31 cellular contexts compared by ENCODE assay signal in the genomic region with DNA sequence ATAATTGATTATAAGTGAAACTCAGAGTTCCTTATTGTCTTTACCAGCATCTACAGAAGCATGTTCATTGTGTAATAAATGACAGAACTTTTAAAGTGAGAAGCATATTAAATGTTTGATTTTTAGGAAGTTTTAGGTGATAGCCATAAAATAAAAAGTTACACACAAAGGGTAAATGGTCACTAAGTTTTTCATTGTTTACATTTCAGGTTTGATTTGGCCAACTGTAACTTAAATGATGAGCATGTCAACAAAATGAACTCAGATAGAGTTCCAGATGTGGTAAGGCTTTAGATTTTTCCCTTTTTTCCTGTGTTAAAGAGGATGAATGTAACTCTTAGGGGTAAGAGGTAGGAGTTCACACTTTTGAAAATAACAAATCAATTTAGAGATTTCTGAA.
"Had no signal": no experiment of that assay in that cellular context is flagged by ENCODE, and none has a peak within 500 bp of the region (broad histone marks: within the 10 kb centered on the region; RNA-seq: fewer than 3 reads in every experiment).

No MANE protein-coding gene starts in this region.

- H3K4me2 ChIP-seq: neural progenitor cell, smooth muscle cell had no signal

- H3K79me2 ChIP-seq: parathyroid adenoma had no signal

- H3K27me3 ChIP-seq: neural progenitor cell, ovary, spleen, suprapubic skin, testis, tibial artery, transverse colon, upper lobe of right lung, uterus had no signal

- H3K9me3 ChIP-seq: ovary, psoas muscle, spleen, suprapubic skin, testis, tibial artery, transverse colon, upper lobe of right lung, uterus had no signal

- H2AFZ ChIP-seq: neural progenitor cell, parathyroid adenoma had no signal

- H3K4me1 Mint-ChIP-seq: nephron; neural progenitor cell; stimulated activated naive CD8-positive, alpha-beta T cell treated with anti-CD3 and anti-CD28 coated beads, Interleukin-15, amount 100 ng/mL, for 72 hours had no signal

- H3K4me3 ChIP-seq: neural progenitor cell, ovary, psoas muscle, skin epidermis, smooth muscle cell, spleen, suprapubic skin, testis, tibial artery, transverse colon, upper lobe of right lung, uterus had no signal

- H3K4me3 Mint-ChIP-seq: natural killer cell; nephron; neural progenitor cell; stimulated activated memory B cell treated with anti-CD40 and anti-IgM and Interleukin-4, amounts not matched to agents 10 μg/mL and 1 μg/mL and 100 μg/mL, for 72 hours; stimulated activated naive CD8-positive, alpha-beta T cell treated with anti-CD3 and anti-CD28 coated beads, Interleukin-15, amount 100 ng/mL, for 72 hours; type B pancreatic cell had no signal

- H3K4me1 ChIP-seq: neural progenitor cell, parathyroid adenoma, psoas muscle, spleen, suprapubic skin, testis, tibial artery, transverse colon, upper lobe of right lung, uterus had no signal

- ATAC-seq: natural killer cell; psoas muscle; right cardiac atrium; sciatic nerve; stimulated activated memory B cell treated with anti-CD40 and anti-IgM and Interleukin-4, amounts not matched to agents 10 μg/mL and 1 μg/mL and 100 μg/mL, for 72 hours; stimulated activated naive CD8-positive, alpha-beta T cell treated with anti-CD3 and anti-CD28 coated beads, Interleukin-15, amount 100 ng/mL, for 72 hours; stimulated activated naive CD8-positive, alpha-beta T cell treated with anti-CD3 and anti-CD28 coated beads, Interleukin-15, Interleukin-2, amounts not matched to agents 100 U/mL and 50 U/mL, for 24 hours; upper lobe of right lung had no signal

- DNase-seq: natural killer cell; occipital lobe; ovary; posterior cingulate gyrus; psoas muscle; right cardiac atrium; spleen; stimulated activated CD4-positive, alpha-beta T cell treated with anti-CD3 and anti-CD28 coated beads, Interleukin-12 subunit alpha, Interleukin-12 subunit beta, amount 100 ng/mL, for 4 hours; stimulated activated CD4-positive, alpha-beta T cell treated with anti-CD3 and anti-CD28 coated beads, Interleukin-1b, Interleukin-23, amount 100 ng/mL, for 48 hours; stimulated activated CD4-positive, alpha-beta T cell treated with anti-CD3 and anti-CD28 coated beads, Interleukin-4, amount 100 ng/mL, for 1 hour; stimulated activated CD4-positive, alpha-beta T cell treated with anti-CD3 and anti-CD28 coated beads, Interleukin-4, amount 100 ng/mL, for 4 hours; stimulated activated CD8-positive, alpha-beta memory T cell treated with anti-CD3 and anti-CD28 coated beads, Interleukin-4, amount 100 ng/mL, for 48 hours; stimulated activated naive CD4-positive, alpha-beta T cell; stimulated activated naive CD8-positive, alpha-beta T cell treated with anti-CD3 and anti-CD28 coated beads, Interleukin-15, amount 100 ng/mL, for 72 hours; stimulated activated naive CD8-positive, alpha-beta T cell treated with anti-CD3 and anti-CD28 coated beads, Interleukin-15, Interleukin-2, amounts not matched to agents 100 U/mL and 50 U/mL, for 24 hours; substantia nigra; testis; tibial artery; transverse colon; upper lobe of right lung; uterus had no signal

- H3K9me3 Mint-ChIP-seq: natural killer cell; nephron; neural progenitor cell; stimulated activated memory B cell treated with anti-CD40 and anti-IgM and Interleukin-4, amounts not matched to agents 10 μg/mL and 1 μg/mL and 100 μg/mL, for 72 hours; stimulated activated naive CD8-positive, alpha-beta T cell treated with anti-CD3 and anti-CD28 coated beads, Interleukin-15, amount 100 ng/mL, for 72 hours; type B pancreatic cell had no signal

- H3K9ac ChIP-seq: neural progenitor cell, parathyroid adenoma had no signal

- H3K36me3 ChIP-seq: ovary had no signal

- H3K27me3 Mint-ChIP-seq: progenitor cell of endocrine pancreas; stimulated activated memory B cell treated with anti-CD40 and anti-IgM and Interleukin-4, amounts not matched to agents 10 μg/mL and 1 μg/mL and 100 μg/mL, for 72 hours; stimulated activated naive CD8-positive, alpha-beta T cell treated with anti-CD3 and anti-CD28 coated beads, Interleukin-15, amount 100 ng/mL, for 72 hours; type B pancreatic cell had no signal

- H3K27ac Mint-ChIP-seq: natural killer cell; nephron; neural progenitor cell; progenitor cell of endocrine pancreas; stimulated activated memory B cell treated with anti-CD40 and anti-IgM and Interleukin-4, amounts not matched to agents 10 μg/mL and 1 μg/mL and 100 μg/mL, for 72 hours; type B pancreatic cell had no signal

- H3K27ac ChIP-seq: neural progenitor cell, ovary, parathyroid adenoma, psoas muscle, skin epidermis, spleen, suprapubic skin, testis, tibial artery, transverse colon, upper lobe of right lung, uterus had no signal
